ENCODE assay signal across 9 cellular contexts in the genomic region with DNA sequence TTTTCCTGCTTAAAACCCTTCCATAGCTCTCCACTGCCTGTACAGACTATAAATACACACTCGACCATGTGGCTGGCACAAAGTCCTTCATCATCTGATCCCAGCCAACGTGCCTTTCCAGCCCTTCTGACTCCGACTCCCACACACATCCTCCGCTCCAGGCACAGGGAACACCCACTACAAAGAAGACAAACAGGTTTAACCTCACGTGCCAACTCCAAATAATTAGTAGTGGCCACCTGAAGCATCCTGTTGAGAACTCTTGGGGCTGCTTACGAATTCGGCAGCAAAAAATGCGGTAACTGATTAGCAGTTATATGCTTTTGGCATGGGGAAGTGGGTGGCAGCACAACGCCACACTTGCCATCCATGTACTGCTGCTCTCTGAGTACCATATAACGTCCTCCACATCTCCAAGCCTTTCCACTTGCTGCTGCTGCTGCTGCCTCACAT. TPM values are rescaled to one million over a fixed set of nuclear protein-coding genes. Genes with fewer than 3 reads are reported as not detected.
A peak's percentile ranks its signal among the peaks of the same experiment; 100 is the strongest.
DNase-seq lines count a peak whose midpoint lies in the region; ATAC-seq and TF ChIP-seq lines count a peak whose summit lies in the region.
"Had no signal": no experiment of that assay in that cellular context is flagged by ENCODE, and none has a peak within 500 bp of the region (broad histone marks: within the 10 kb centered on the region; RNA-seq: fewer than 3 reads in every experiment).

No MANE protein-coding gene starts in this region.

- H3K27ac Mint-ChIP-seq in osteocyte (ENCODE audit: unreplicated experiment), result peak overlapping the region; percentile 64

- peaks cover 38% of the 10 kb centered on the region for H3K4me1 Mint-ChIP-seq in osteocyte (ENCODE audit: unreplicated experiment)

- H3K27ac ChIP-seq in foreskin keratinocyte, result no peak overlapping the region

- no peaks in the 10 kb centered on the region for H3K9me3 Mint-ChIP-seq in osteocyte (ENCODE audit: unreplicated experiment)

- H3K27me3 Mint-ChIP-seq in osteocyte (ENCODE audit: unreplicated experiment), result no peaks in the 10 kb centered on the region

- H3K4me3 Mint-ChIP-seq in osteocyte (ENCODE audit: unreplicated experiment), result no peak overlapping the region

- ATAC-seq in foreskin keratinocyte (peak; percentile 64), GM19455 (IDR thresholded peaks at IDR 0.05; ENCODE audit: unreplicated experiment) (no peak), HG02970 (IDR thresholded peaks at IDR 0.05; ENCODE audit: low FRiP score, unreplicated experiment) (no peak)

- no peak for TF ChIP-seq CTCF in foreskin keratinocyte (conservative IDR thresholded peaks at IDR 0.05)
- no peak for TF ChIP-seq CTCF in osteocyte (IDR thresholded peaks at IDR 0.05)

- H3K36me3 Mint-ChIP-seq in osteocyte (ENCODE audit: unreplicated experiment), result peaks cover 3% of the 10 kb centered on the region

- H3K4me1 ChIP-seq in foreskin keratinocyte, result peaks cover 21% of the 10 kb centered on the region

- H3K27me3 ChIP-seq in foreskin keratinocyte, result no peaks in the 10 kb centered on the region

- DNase-seq in D341Med (ENCODE audit: low spot score) (peak; percentile 55), NCI-H82 treated with DMSO at 0.1 percent for 48 hours (lab: John Stamatoyannopoulos, UW; ENCODE audit: unreplicated experiment) (peak; percentile 16), foreskin keratinocyte (no peak), osteocyte (ENCODE audit: extremely low spot score, unreplicated experiment) (no peak), dedifferentiated amniotic fluid mesenchymal stem cell (ENCODE audit: extremely low spot score) (no peak)
- no peak for DNase-seq in stimulated activated naive CD4-positive, alpha-beta T cell (lab: John Stamatoyannopoulos, UW)
- DNase-seq: activated CD4-positive, alpha-beta T cell treated with anti-CD3 and anti-CD28 coated beads, Interleukin-2, amount 50 U/mL, for 4 hours had no signal

RNA-seq across cellular contexts. Expression of a gene that starts 12.1 kb away (rescaled TPM):
- total RNA-seq in foreskin keratinocyte (19.7 and 20.9 TPM in 2 replicates), osteocyte (47.0 and 53.6 TPM in 2 replicates)
- 4.1 and 4.8 TPM in 2 replicates for polyA plus RNA-seq in foreskin keratinocyte

RNA-seq across cellular contexts. Expression of a gene that starts 56.7 kb away (rescaled TPM):
- total RNA-seq in foreskin keratinocyte (7.9 and 9.0 TPM in 2 replicates), osteocyte (6.9 and 7.2 TPM in 2 replicates)
- 4.2 and 4.9 TPM in 2 replicates for polyA plus RNA-seq in foreskin keratinocyte

RNA-seq across cellular contexts. Expression of a gene that starts 57.1 kb away (rescaled TPM):
- total RNA-seq in foreskin keratinocyte (89.8 and 91.4 TPM in 2 replicates), osteocyte (63.4 and 68.1 TPM in 2 replicates)
- polyA plus RNA-seq in foreskin keratinocyte, result 73.8 and 84.1 TPM in 2 replicates

Comparison
In these comparisons a context has a peak if more than half of its experiments do, and no peak if none do; other contexts are left out.
1. DNase-seq: peak in D341Med (single experiment) and NCI-H82 treated with DMSO at 0.1 percent for 48 hours (single experiment); none in foreskin keratinocyte (0 of 2), osteocyte (single experiment), stimulated activated naive CD4-positive, alpha-beta T cell (0 of 6) and dedifferentiated amniotic fluid mesenchymal stem cell (single experiment).